In the genomic region with DNA sequence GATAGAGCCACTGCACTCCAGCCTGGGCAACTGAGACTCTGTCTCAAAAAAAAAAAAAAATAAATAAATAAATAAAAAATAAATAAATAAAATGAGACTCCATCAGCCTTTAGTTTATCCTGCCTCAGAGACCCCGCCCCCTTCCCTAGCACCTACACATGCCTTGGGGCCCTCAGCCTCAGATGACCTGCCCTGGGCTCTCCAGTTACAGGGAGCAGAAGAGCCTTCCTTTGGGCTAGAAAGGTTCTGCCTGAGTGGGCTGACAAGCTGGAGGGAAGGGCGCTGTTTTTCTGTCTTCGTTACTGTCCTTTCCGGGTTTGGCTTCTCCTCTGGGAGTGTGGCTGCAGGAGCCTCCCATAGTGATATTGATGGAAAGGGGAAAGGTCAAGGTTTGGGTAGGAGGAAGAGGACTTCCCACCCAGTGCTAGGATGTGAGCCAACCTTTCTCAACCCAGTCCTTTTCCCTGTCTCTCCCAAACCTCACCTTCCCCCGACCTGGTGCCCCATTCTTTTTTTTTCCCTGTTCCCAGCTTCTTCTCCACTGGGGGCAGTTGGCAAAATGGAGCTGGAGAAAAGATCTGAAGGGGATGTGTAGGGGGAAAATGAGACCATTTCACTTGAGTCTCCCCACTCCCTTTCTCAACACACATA, we compare ENCODE assay signal across 8 cellular contexts. TPM values are rescaled to one million over a fixed set of nuclear protein-coding genes. Genes with fewer than 3 reads are reported as not detected.
DNase-seq lines count a peak whose midpoint lies in the region; ATAC-seq and TF ChIP-seq lines count a peak whose summit lies in the region.

No MANE protein-coding gene starts in this region.

- peak overlapping the region; percentile 98 for H3K27ac ChIP-seq in WERI-Rb-1
- no peak overlapping the region for H3K27ac ChIP-seq in thoracic aorta

- peaks cover 15% of the 10 kb centered on the region for H3K36me3 Mint-ChIP-seq in activated naive CD4-positive, alpha-beta T cell treated with anti-CD3 and anti-CD28 coated beads, Interleukin-2, amount 50 U/mL, for 24 hours
- peaks cover 8 to 20% (median 12%) of the 10 kb centered on the region in 3 donors for H3K36me3 Mint-ChIP-seq in immature natural killer cell

- TF ChIP-seq CTCF in WERI-Rb-1 (IDR thresholded peaks at IDR 0.05; ENCODE audit: low read depth, low read length) = no peak
- no peak for TF ChIP-seq CTCF in thoracic aorta (IDR thresholded peaks at IDR 0.05)

- peaks cover 38% of the 10 kb centered on the region for H3K4me1 Mint-ChIP-seq in activated naive CD4-positive, alpha-beta T cell treated with anti-CD3 and anti-CD28 coated beads, Interleukin-2, amount 50 U/mL, for 24 hours
- peaks cover 29 to 40% of the 10 kb centered on the region in 2 donors for H3K4me1 Mint-ChIP-seq in immature natural killer cell

- ATAC-seq in thoracic aorta (ENCODE audit: insufficient number of reproducible peaks, low FRiP score, low read depth) (no peak), GM21360 (IDR thresholded peaks at IDR 0.05; ENCODE audit: unreplicated experiment) (no peak)

- peak overlapping the region; percentile 99 for H3K4me3 Mint-ChIP-seq in activated naive CD4-positive, alpha-beta T cell treated with anti-CD3 and anti-CD28 coated beads, Interleukin-2, amount 50 U/mL, for 24 hours
- peak overlapping the region; percentile 88 to 100 (median 99) for H3K4me3 Mint-ChIP-seq in immature natural killer cell

- H3K27ac Mint-ChIP-seq in activated naive CD4-positive, alpha-beta T cell treated with anti-CD3 and anti-CD28 coated beads, Interleukin-2, amount 50 U/mL, for 24 hours = peak overlapping the region; percentile 97
- peak overlapping the region in 4 of 6 donors; percentile 72 to 97 (median 96) for H3K27ac Mint-ChIP-seq in immature natural killer cell

- H3K9me3 Mint-ChIP-seq in activated naive CD4-positive, alpha-beta T cell treated with anti-CD3 and anti-CD28 coated beads, Interleukin-2, amount 50 U/mL, for 24 hours = no peaks in the 10 kb centered on the region
- no peaks in the 10 kb centered on the region for H3K9me3 Mint-ChIP-seq in immature natural killer cell

- H3K9me3 ChIP-seq in WERI-Rb-1 (ENCODE audit: severe bottlenecking) = no peaks in the 10 kb centered on the region
- no peaks in the 10 kb centered on the region for H3K9me3 ChIP-seq in thoracic aorta

- H3K27me3 ChIP-seq in WERI-Rb-1 (ENCODE audit: insufficient read depth, low read depth, severe bottlenecking) = no peaks in the 10 kb centered on the region
- no peaks in the 10 kb centered on the region for H3K27me3 ChIP-seq in thoracic aorta (replicated peaks; ENCODE audit: insufficient read depth)

- peak overlapping the region; percentile 57 for H3K4me3 ChIP-seq in WERI-Rb-1 (ENCODE audit: low read depth, low read length)
- H3K4me3 ChIP-seq in thoracic aorta = peak overlapping the region; percentile 96

- DNase-seq in activated naive CD4-positive, alpha-beta T cell treated with anti-CD3 and anti-CD28 coated beads, Interleukin-2, amount 50 U/mL, for 16 hours = no peak
- peak; percentile 75 for DNase-seq in WERI-Rb-1
- no peak for DNase-seq in immature natural killer cell
- DNase-seq in thoracic aorta (ENCODE audit: low spot score) = no peak
- DNase-seq in COLO829 (ENCODE audit: low spot score) = no peak
- DNase-seq in Ammon's horn (ENCODE audit: low spot score) = no peak

- H3K27me3 Mint-ChIP-seq in activated naive CD4-positive, alpha-beta T cell treated with anti-CD3 and anti-CD28 coated beads, Interleukin-2, amount 50 U/mL, for 24 hours = no peaks in the 10 kb centered on the region
- H3K27me3 Mint-ChIP-seq in immature natural killer cell (ENCODE audit: low read depth in 3 of 3) = peaks cover 0 to 14% (median 13%) of the 10 kb centered on the region in 3 donors

- peaks cover 14 to 34% of the 10 kb centered on the region in 2 donors for H3K4me1 ChIP-seq in thoracic aorta (ENCODE audit: control insufficient read depth in 1 of 2, low read depth in 2 of 2)

- H3K36me3 ChIP-seq in WERI-Rb-1 (peaks cover 33% of the 10 kb centered on the region), thoracic aorta (peaks cover 14% of the 10 kb centered on the region)

RNA-seq across cellular contexts. Expression of a gene that starts 1.5 kb away (rescaled TPM):
- polyA plus RNA-seq in immature natural killer cell = 100 to 1,000 TPM in 1 of 3 donors, 10 to 100 TPM in 2; 71.7 to 141 (median 76.7) TPM
- 100 to 1,000 TPM; 142 TPM for total RNA-seq in thoracic aorta

RNA-seq across cellular contexts. Expression of a gene that starts 1.7 kb away (rescaled TPM):
- not detected for polyA plus RNA-seq in immature natural killer cell
- total RNA-seq in thoracic aorta = 1 to 10 TPM in 1 of 2 donors, not detected in 1; 1.1 TPM

RNA-seq across cellular contexts. Expression of a gene that starts 19.4 kb away (rescaled TPM):
- polyA plus RNA-seq in immature natural killer cell = 10 to 100 TPM; 10.0 to 72.3 (median 23.9) TPM
- total RNA-seq in thoracic aorta = 100 to 1,000 TPM in 1 of 2 donors, 10 to 100 TPM in 1; 82.9 to 112 TPM

RNA-seq across cellular contexts. Expression of a gene that starts 24.4 kb away (rescaled TPM):
- 10 to 100 TPM; 17.2 to 41.1 (median 20.8) TPM for polyA plus RNA-seq in immature natural killer cell
- total RNA-seq in thoracic aorta = not detected

RNA-seq across cellular contexts. Expression of a gene that starts 38.9 kb away (rescaled TPM):
- polyA plus RNA-seq in immature natural killer cell = not detected
- total RNA-seq in thoracic aorta = 10 to 100 TPM in 1 of 2 donors, 1 to 10 TPM in 1; 4.5 to 16.9 TPM
